8 cellular contexts compared by ENCODE assay signal in the genomic region with DNA sequence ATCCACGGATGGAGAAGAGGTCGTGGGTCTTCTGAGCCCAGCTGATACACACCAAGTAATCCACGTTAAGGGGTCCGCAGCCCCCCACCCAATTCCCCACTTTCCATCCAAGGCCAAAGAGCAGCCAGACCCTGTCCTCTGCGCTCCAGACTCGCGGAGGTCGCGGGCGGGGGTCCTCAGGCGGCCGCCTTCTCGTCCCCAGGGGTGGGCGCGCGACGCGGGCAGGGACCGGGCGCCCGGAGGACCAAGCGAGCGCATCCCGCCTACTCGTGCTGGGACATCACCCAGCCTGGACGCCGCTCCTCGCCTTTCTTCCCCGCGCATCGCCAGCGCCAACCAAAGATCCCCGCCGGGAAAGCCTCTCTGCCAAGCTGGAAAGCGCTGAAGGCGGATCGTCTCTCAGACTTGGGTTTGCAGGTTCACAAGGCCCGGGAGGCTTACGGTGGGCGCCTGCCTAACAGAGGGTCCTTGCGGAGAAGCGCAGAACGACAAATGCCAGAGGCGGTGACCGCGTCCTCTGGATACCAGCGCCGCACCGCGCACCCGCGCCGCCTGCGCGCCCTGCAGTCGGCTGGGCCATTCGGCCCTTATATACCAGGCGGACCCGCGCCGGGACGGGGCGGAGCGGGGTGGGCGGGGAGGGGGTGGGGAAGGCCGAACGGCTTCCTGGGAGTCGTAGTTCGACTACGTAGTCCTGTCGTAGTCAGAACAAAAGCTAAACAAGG.
DNase-seq lines count a peak whose midpoint lies in the region; ATAC-seq and TF ChIP-seq lines count a peak whose summit lies in the region.

No MANE protein-coding gene starts in this region.

- no peaks in the 10 kb centered on the region for H3K9me3 ChIP-seq in CD4-positive, CD25-positive, alpha-beta regulatory T cell (ENCODE audit: control insufficient read depth in 2 of 2, low read length in 2 of 2)

- H3K27ac Mint-ChIP-seq in CD4-positive, CD25-positive, alpha-beta regulatory T cell: no peak overlapping the region
- H3K27ac Mint-ChIP-seq in IgD-negative memory B cell: no peak overlapping the region

- H3K9me3 Mint-ChIP-seq in CD4-positive, CD25-positive, alpha-beta regulatory T cell: peaks cover 0 to 2% (median 0%) of the 10 kb centered on the region in 7 donors
- no peaks in the 10 kb centered on the region for H3K9me3 Mint-ChIP-seq in IgD-negative memory B cell

- in situ Hi-C loops in astrocyte of the spinal cord (cut with HindIII; ENCODE audit: low sequenced_read_pairs): no loop called here

- ATAC-seq in CD4-positive, CD25-positive, alpha-beta regulatory T cell (ENCODE audit: low read depth in 2 of 2): no peak
- ATAC-seq in GM19463 (IDR thresholded peaks at IDR 0.05; ENCODE audit: unreplicated experiment) (peak; percentile 76), SK-N-SH treated with all-trans-retinoic acid at 6 μM for 48 hours (peak; percentile 93), HG03025 (IDR thresholded peaks at IDR 0.05; ENCODE audit: low FRiP score, unreplicated experiment) (no peak)

- peak overlapping the region; percentile 79 to 83 (median 80) for H3K4me3 Mint-ChIP-seq in CD4-positive, CD25-positive, alpha-beta regulatory T cell
- peak overlapping the region in 3 of 4 donors; percentile 63 to 75 (median 64) for H3K4me3 Mint-ChIP-seq in IgD-negative memory B cell

- no peak overlapping the region for H3K27ac ChIP-seq in CD4-positive, CD25-positive, alpha-beta regulatory T cell (ENCODE audit: insufficient read depth, low read length, poor library complexity, severe bottlenecking)

- peaks cover 15% of the 10 kb centered on the region for H3K4me1 ChIP-seq in CD4-positive, CD25-positive, alpha-beta regulatory T cell (ENCODE audit: control insufficient read depth, insufficient read depth, low read length, poor library complexity, severe bottlenecking)

- no peaks in the 10 kb centered on the region for H3K36me3 ChIP-seq in CD4-positive, CD25-positive, alpha-beta regulatory T cell (ENCODE audit: control insufficient read depth, insufficient read depth, low read length)

- H3K27me3 ChIP-seq in CD4-positive, CD25-positive, alpha-beta regulatory T cell (ENCODE audit: control insufficient read depth, insufficient read depth, low read length): peaks cover 10% of the 10 kb centered on the region

- DNase-seq in CD4-positive, CD25-positive, alpha-beta regulatory T cell: peak; percentile 2 to 64 (median 6)
- DNase-seq in astrocyte of the spinal cord (ENCODE audit: low read depth, low spot score): peak; percentile 90
- DNase-seq in hypothalamus (lab: John Stamatoyannopoulos, UW): peak in 49 of 51 donors; percentile 24 to 86 (median 72)
- peak; percentile 55 for DNase-seq in renal cortical epithelial cell (ENCODE audit: low read depth)

- peak overlapping the region; percentile 54 for H3K4me3 ChIP-seq in CD4-positive, CD25-positive, alpha-beta regulatory T cell (ENCODE audit: low read depth, low read length)
- H3K4me3 ChIP-seq in astrocyte of the spinal cord (ENCODE audit: low read depth, low read length): peak overlapping the region; percentile 88

- peaks cover 8 to 23% (median 9%) of the 10 kb centered on the region in 4 donors for H3K4me1 Mint-ChIP-seq in CD4-positive, CD25-positive, alpha-beta regulatory T cell
- H3K4me1 Mint-ChIP-seq in IgD-negative memory B cell: peaks cover 5 to 17% (median 5%) of the 10 kb centered on the region in 3 donors

- peaks cover 54% of the 10 kb centered on the region for H3K27me3 Mint-ChIP-seq in CD4-positive, CD25-positive, alpha-beta regulatory T cell
- H3K27me3 Mint-ChIP-seq in IgD-negative memory B cell: peaks cover 40% of the 10 kb centered on the region

- H3K36me3 Mint-ChIP-seq in CD4-positive, CD25-positive, alpha-beta regulatory T cell: no peaks in the 10 kb centered on the region
- peaks cover 2% of the 10 kb centered on the region for H3K36me3 Mint-ChIP-seq in IgD-negative memory B cell

- TF ChIP-seq CTCF in astrocyte of the spinal cord (IDR thresholded peaks at IDR 0.05; ENCODE audit: low read depth, low read length): no peak

TF ChIP-seq in SK-N-SH treated with all-trans-retinoic acid at 6 μM for 48 hours, 23 proteins besides CTCF, POLR2A, EP300 and RAD21 (continues in another document):
- TF ChIP-seq OSR1 (CRISPR knock-in tag; IDR thresholded peaks at IDR 0.05) (no peak), ZNF70 (CRISPR knock-in tag; IDR thresholded peaks at IDR 0.05) (no peak), ARNTL (CRISPR knock-in tag; IDR thresholded peaks at IDR 0.05; ENCODE audit: borderline replicate concordance, low read depth) (no peak), ZFP3 (CRISPR knock-in tag; IDR thresholded peaks at IDR 0.05) (0 out of 2 replicates have a peak, but pooled peaks have one; percentile 15), ZFP30 (CRISPR knock-in tag; IDR thresholded peaks at IDR 0.05) (no peak), BACH2 (CRISPR knock-in tag; IDR thresholded peaks at IDR 0.05; ENCODE audit: borderline replicate concordance) (no peak), SNAI2 (CRISPR knock-in tag; IDR thresholded peaks at IDR 0.05) (no peak), ZNF565 (CRISPR knock-in tag; conservative IDR thresholded peaks at IDR 0.05; ENCODE audit: low read depth) (no peak), ESRRG (CRISPR knock-in tag; IDR thresholded peaks at IDR 0.05) (peak; percentile 75; the same call in 1 of the 2 replicates), RARB (CRISPR knock-in tag; IDR thresholded peaks at IDR 0.05) (no peak), PPARA (CRISPR knock-in tag; IDR thresholded peaks at IDR 0.05; ENCODE audit: borderline replicate concordance) (no peak), GLIS3 (CRISPR knock-in tag; IDR thresholded peaks at IDR 0.05) (peak; percentile 86; the same call in 1 of the 2 replicates), ZNF8 (CRISPR knock-in tag; IDR thresholded peaks at IDR 0.05) (no peak)
- TF ChIP-seq, protein P1, sequence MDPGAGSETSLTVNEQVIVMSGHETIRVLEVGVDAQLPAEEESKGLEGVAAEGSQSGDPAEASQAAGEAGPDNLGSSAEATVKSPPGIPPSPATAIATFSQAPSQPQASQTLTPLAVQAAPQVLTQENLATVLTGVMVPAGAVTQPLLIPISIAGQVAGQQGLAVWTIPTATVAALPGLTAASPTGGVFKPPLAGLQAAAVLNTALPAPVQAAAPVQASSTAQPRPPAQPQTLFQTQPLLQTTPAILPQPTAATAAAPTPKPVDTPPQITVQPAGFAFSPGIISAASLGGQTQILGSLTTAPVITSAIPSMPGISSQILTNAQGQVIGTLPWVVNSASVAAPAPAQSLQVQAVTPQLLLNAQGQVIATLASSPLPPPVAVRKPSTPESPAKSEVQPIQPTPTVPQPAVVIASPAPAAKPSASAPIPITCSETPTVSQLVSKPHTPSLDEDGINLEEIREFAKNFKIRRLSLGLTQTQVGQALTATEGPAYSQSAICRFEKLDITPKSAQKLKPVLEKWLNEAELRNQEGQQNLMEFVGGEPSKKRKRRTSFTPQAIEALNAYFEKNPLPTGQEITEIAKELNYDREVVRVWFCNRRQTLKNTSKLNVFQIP (CRISPR knock-in tag; IDR thresholded peaks at IDR 0.05; ENCODE audit: borderline replicate concordance, low read depth): no peak
- TF ChIP-seq, protein P2, sequence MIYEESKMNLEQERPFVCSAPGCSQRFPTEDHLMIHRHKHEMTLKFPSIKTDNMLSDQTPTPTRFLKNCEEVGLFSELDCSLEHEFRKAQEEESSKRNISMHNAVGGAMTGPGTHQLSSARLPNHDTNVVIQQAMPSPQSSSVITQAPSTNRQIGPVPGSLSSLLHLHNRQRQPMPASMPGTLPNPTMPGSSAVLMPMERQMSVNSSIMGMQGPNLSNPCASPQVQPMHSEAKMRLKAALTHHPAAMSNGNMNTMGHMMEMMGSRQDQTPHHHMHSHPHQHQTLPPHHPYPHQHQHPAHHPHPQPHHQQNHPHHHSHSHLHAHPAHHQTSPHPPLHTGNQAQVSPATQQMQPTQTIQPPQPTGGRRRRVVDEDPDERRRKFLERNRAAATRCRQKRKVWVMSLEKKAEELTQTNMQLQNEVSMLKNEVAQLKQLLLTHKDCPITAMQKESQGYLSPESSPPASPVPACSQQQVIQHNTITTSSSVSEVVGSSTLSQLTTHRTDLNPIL (CRISPR knock-in tag; IDR thresholded peaks at IDR 0.05; ENCODE audit: low read depth): no peak; the same call in 1 of the 2 replicates
- TF ChIP-seq, protein P3, sequence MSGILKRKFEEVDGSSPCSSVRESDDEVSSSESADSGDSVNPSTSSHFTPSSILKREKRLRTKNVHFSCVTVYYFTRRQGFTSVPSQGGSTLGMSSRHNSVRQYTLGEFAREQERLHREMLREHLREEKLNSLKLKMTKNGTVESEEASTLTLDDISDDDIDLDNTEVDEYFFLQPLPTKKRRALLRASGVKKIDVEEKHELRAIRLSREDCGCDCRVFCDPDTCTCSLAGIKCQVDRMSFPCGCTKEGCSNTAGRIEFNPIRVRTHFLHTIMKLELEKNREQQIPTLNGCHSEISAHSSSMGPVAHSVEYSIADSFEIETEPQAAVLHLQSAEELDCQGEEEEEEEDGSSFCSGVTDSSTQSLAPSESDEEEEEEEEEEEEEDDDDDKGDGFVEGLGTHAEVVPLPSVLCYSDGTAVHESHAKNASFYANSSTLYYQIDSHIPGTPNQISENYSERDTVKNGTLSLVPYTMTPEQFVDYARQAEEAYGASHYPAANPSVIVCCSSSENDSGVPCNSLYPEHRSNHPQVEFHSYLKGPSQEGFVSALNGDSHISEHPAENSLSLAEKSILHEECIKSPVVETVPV (CRISPR knock-in tag; IDR thresholded peaks at IDR 0.05): 0 out of 2 replicates have a peak, but pooled peaks have one; percentile 69

Comparison
In these comparisons a context has a peak if more than half of its experiments do, and no peak if none do; other contexts are left out.
1. ATAC-seq: peak in GM19463 (single experiment) and SK-N-SH treated with all-trans-retinoic acid at 6 μM for 48 hours (single experiment); none in CD4-positive, CD25-positive, alpha-beta regulatory T cell (0 of 2) and HG03025 (single experiment).
2. DNase-seq: peak in every context shown above with its lines; median percentile 90 in astrocyte of the spinal cord; 72 in hypothalamus; 55 in renal cortical epithelial cell; 6 in CD4-positive, CD25-positive, alpha-beta regulatory T cell.